1 cellular context compared by ENCODE assay signal in genomic region chr17:4518901-4519300, GRCh38.
TF ChIP-seq lines count a peak whose summit lies in the region.

No MANE protein-coding gene starts in this region.

TF ChIP-seq in H1, 55 proteins besides CTCF, POLR2A, EP300 and RAD21:
- TF ChIP-seq SP1 (IDR thresholded peaks at IDR 0.05; ENCODE audit: low read depth, low read length) (no peak), PHF8 (conservative IDR thresholded peaks at IDR 0.05; ENCODE audit: low read depth, low read length) (no peak), HDAC2 (IDR thresholded peaks at IDR 0.05; ENCODE audit: borderline replicate concordance in 1 of 2, low read depth in 2 of 2, low read length in 2 of 2) (no peak)
